ENCODE assay signal across 1 cellular context in genomic region chr15:36356978-36357582, GRCh38.
TF ChIP-seq lines count a peak whose summit lies in the region.

No MANE protein-coding gene starts in this region.

TF ChIP-seq in HEK293, 187 proteins besides CTCF, POLR2A, EP300 and RAD21 (continued from another document and continues in another):
- TF ChIP-seq HIC1 (tag by site-specific recombination; IDR thresholded peaks at IDR 0.05) (peak; percentile 55; the same call in 1 of the 2 replicates), ZNF843 (tag by site-specific recombination; IDR thresholded peaks at IDR 0.05) (peak; percentile 98), ZNF416 (tag by site-specific recombination; IDR thresholded peaks at IDR 0.05) (no peak), ZNF157 (tag by site-specific recombination; IDR thresholded peaks at IDR 0.05) (no peak), ZNF600 (tag by site-specific recombination; IDR thresholded peaks at IDR 0.05) (peak; percentile 46; the same call in 1 of the 2 replicates), SCRT1 (tag by site-specific recombination; IDR thresholded peaks at IDR 0.05; ENCODE audit: borderline replicate concordance) (peak; percentile 58; the same call in 1 of the 2 replicates), ZNF24 (tag by site-specific recombination; IDR thresholded peaks at IDR 0.05) (peak; percentile 90), WT1 (tag by site-specific recombination; IDR thresholded peaks at IDR 0.05) (peak; percentile 92), PRDM4 (tag by site-specific recombination; IDR thresholded peaks at IDR 0.05) (peak; percentile 95), ZIC2 (tag by site-specific recombination; IDR thresholded peaks at IDR 0.05) (peak; percentile 52; the same call in 1 of the 2 replicates), ZNF362 (tag by site-specific recombination; IDR thresholded peaks at IDR 0.05) (no peak), ZNF530 (tag by site-specific recombination; IDR thresholded peaks at IDR 0.05; ENCODE audit: low read depth) (no peak), IKZF3 (tag by site-specific recombination; IDR thresholded peaks at IDR 0.05) (peak; percentile 89), ZSCAN4 (tag by site-specific recombination; IDR thresholded peaks at IDR 0.05) (0 out of 2 replicates have a peak, but pooled peaks have one; percentile 36), ZNF510 (tag by site-specific recombination; IDR thresholded peaks at IDR 0.05; ENCODE audit: insufficient replicate concordance) (peak; percentile 24), ZNF660 (tag by site-specific recombination; IDR thresholded peaks at IDR 0.05) (0 out of 2 replicates have a peak, but pooled peaks have one; percentile 54), ZNF324 (tag by site-specific recombination; IDR thresholded peaks at IDR 0.05) (peak; percentile 75; the same call in 1 of the 2 replicates), KLF10 (tag by site-specific recombination; IDR thresholded peaks at IDR 0.05) (peak; percentile 70), EGR2 (tag by site-specific recombination; IDR thresholded peaks at IDR 0.05; ENCODE audit: low read depth) (no peak), ZXDB (tag by site-specific recombination; IDR thresholded peaks at IDR 0.05) (peak; percentile 86), HOXD13 (CRISPR knock-in tag; IDR thresholded peaks at IDR 0.05; ENCODE audit: borderline replicate concordance) (no peak), OVOL3 (tag by site-specific recombination; IDR thresholded peaks at IDR 0.05) (peak; percentile 94), GFI1B (tag by site-specific recombination; IDR thresholded peaks at IDR 0.05) (peak; percentile 46; the same call in 1 of the 2 replicates), ZNF174 (tag by site-specific recombination; IDR thresholded peaks at IDR 0.05) (no peak), ZNF707 (tag by site-specific recombination; IDR thresholded peaks at IDR 0.05) (peak; percentile 55; the same call in 1 of the 2 replicates), RBAK (tag by site-specific recombination; IDR thresholded peaks at IDR 0.05) (no peak), ZNF692 (tag by site-specific recombination; IDR thresholded peaks at IDR 0.05) (peak; percentile 65; the same call in 1 of the 2 replicates), ZSCAN23 (tag by site-specific recombination; IDR thresholded peaks at IDR 0.05) (peak; percentile 87; the same call in 1 of the 2 replicates), ZNF629 (tag by site-specific recombination; IDR thresholded peaks at IDR 0.05) (peak; percentile 91), KLF8 (tag by site-specific recombination; IDR thresholded peaks at IDR 0.05) (peak; percentile 70), ZNF23 (tag by site-specific recombination; IDR thresholded peaks at IDR 0.05; ENCODE audit: borderline replicate concordance) (no peak), ZNF501 (tag by site-specific recombination; IDR thresholded peaks at IDR 0.05) (peak; percentile 68; the same call in 1 of the 2 replicates), ZNF664 (tag by site-specific recombination; IDR thresholded peaks at IDR 0.05) (peak; percentile 90), ZNF423 (tag by site-specific recombination; IDR thresholded peaks at IDR 0.05) (peak; percentile 52; the same call in 1 of the 2 replicates), ZBTB7A (tag by site-specific recombination; IDR thresholded peaks at IDR 0.05; ENCODE audit: low read depth) (no peak), ZNF350 (tag by site-specific recombination; IDR thresholded peaks at IDR 0.05) (no peak), ZBTB44 (tag by site-specific recombination; IDR thresholded peaks at IDR 0.05) (peak; percentile 84), ZSCAN16 (tag by site-specific recombination; IDR thresholded peaks at IDR 0.05) (no peak; the same call in 1 of the 2 replicates), ZNF398 (tag by site-specific recombination; IDR thresholded peaks at IDR 0.05) (peak; percentile 23; the same call in 1 of the 2 replicates), ZNF211 (tag by site-specific recombination; IDR thresholded peaks at IDR 0.05; ENCODE audit: low read depth) (no peak), SP2 (tag by site-specific recombination; IDR thresholded peaks at IDR 0.05) (peak; percentile 15; the same call in 1 of the 2 replicates), ZNF133 (tag by site-specific recombination; IDR thresholded peaks at IDR 0.05) (no peak), ZNF302 (tag by site-specific recombination; IDR thresholded peaks at IDR 0.05; ENCODE audit: low read depth) (no peak), ZNF610 (tag by site-specific recombination; IDR thresholded peaks at IDR 0.05; ENCODE audit: borderline replicate concordance) (0 out of 2 replicates have a peak, but pooled peaks have one; percentile 49), ZNF2 (tag by site-specific recombination; IDR thresholded peaks at IDR 0.05) (peak; percentile 83), GLIS1 (tag by site-specific recombination; IDR thresholded peaks at IDR 0.05) (peak; percentile 58), ZNF335 (tag by site-specific recombination; conservative IDR thresholded peaks at IDR 0.05) (0 out of 2 replicates have a peak, but pooled peaks have one; percentile 3), ZNF677 (tag by site-specific recombination; IDR thresholded peaks at IDR 0.05) (no peak), ZNF654 (tag by site-specific recombination; IDR thresholded peaks at IDR 0.05; ENCODE audit: low read depth) (peak; percentile 12; the same call in 1 of the 2 replicates), ZNF391 (tag by site-specific recombination; IDR thresholded peaks at IDR 0.05; ENCODE audit: borderline replicate concordance, low read depth) (peak; percentile 89), ZNF596 (tag by site-specific recombination; IDR thresholded peaks at IDR 0.05) (peak; percentile 54; the same call in 1 of the 2 replicates), PRDM6 (tag by site-specific recombination; IDR thresholded peaks at IDR 0.05) (peak; percentile 96), ZNF561 (tag by site-specific recombination; IDR thresholded peaks at IDR 0.05; ENCODE audit: borderline replicate concordance) (peak; percentile 87), ZBTB21 (tag by site-specific recombination; IDR thresholded peaks at IDR 0.05) (peak; percentile 64; the same call in 1 of the 2 replicates), ZNF449 (tag by site-specific recombination; IDR thresholded peaks at IDR 0.05) (peak; percentile 39; the same call in 1 of the 2 replicates)
